In the genomic region with DNA sequence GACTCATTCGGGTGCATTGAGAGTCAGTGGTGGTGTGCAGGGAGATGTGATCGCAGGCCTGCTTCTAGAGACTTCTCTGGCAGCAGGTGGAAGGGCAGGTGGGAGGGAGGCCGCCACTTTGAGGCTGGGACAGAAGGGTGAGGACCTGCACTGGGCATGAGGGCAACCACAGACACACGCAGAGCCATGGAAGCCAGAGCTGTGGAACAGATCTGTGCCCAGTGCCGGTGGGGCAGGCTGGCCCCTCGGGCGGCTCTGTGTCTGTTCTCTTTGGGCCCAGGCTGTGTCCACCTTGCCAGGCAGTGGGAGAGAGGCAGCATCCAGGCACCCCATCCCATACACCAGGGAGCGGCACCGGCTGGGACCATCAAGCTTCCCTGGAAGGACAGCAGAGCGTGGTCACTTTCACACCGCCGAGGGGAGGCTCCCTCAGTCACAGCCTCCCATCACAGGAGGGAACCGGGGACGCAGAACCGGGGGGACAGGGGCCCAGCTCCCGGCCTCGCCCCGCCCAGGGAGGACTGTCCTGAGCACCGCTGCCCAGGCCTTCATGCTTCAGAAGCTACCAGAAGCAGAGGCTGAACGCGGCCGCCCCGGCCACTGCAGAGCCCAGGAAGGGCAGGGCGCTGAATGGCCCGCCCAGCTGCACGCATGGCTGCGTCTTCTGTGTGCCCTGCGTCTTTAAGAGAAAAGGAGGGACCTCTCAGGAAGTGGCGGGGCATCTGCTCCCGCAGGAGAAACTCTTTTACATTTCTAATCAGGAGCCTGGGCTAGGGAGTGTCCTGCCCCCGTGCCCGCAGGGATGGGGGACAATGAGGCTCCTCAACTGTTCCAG, we compare ENCODE assay signal across 1 cellular context.
TF ChIP-seq lines count a peak whose summit lies in the region.

No MANE protein-coding gene starts in this region.

TF ChIP-seq in endothelial cell of umbilical vein, 7 proteins besides CTCF, POLR2A, EP300 and RAD21 (continued from another document):
- TF ChIP-seq EZH2 (IDR thresholded peaks at IDR 0.05; ENCODE audit: borderline replicate concordance, low read depth, low read length, severe bottlenecking) = no peak
